18 cellular contexts compared by ENCODE assay signal in genomic region chrX:14073158-14073557, GRCh38.
"Had no signal": no experiment of that assay in that cellular context is flagged by ENCODE, and none has a peak within 500 bp of the region (broad histone marks: within the 10 kb centered on the region; RNA-seq: fewer than 3 reads in every experiment).

No MANE protein-coding gene starts in this region.

- H3K27ac ChIP-seq: neutrophil, parathyroid adenoma, sigmoid colon, thoracic aorta, upper lobe of right lung had no signal

- H3K36me3 ChIP-seq: neutrophil, sigmoid colon, thoracic aorta, upper lobe of right lung had no signal

- H3K27me3 Mint-ChIP-seq: activated CD4-positive, alpha-beta memory T cell treated with anti-CD3 and anti-CD28 coated beads for 36 hours; activated naive CD8-positive, alpha-beta T cell; T-helper 17 cell had no signal

- H3K4me1 ChIP-seq: parathyroid adenoma, upper lobe of right lung had no signal

- H3K9me3 Mint-ChIP-seq: activated CD4-positive, alpha-beta memory T cell treated with anti-CD3 and anti-CD28 coated beads for 36 hours; activated T-helper 1 cell treated with anti-CD3 and anti-CD28 coated beads, Interleukin-12 subunit alpha, Interleukin-12 subunit beta, Interleukin-2, Interleukin-4 antibody, amounts not matched to agents 30 ng/mL and 10 ng/mL and 1 ng/mL, durations not matched to agents 14 hours and 24 hours and 36 hours; immature natural killer cell; naive thymus-derived CD8-positive, alpha-beta T cell; stimulated activated naive B cell treated with anti-CD40 and anti-IgM and Interleukin-4, amounts not matched to agents 10 μg/mL and 1 μg/mL and 100 μg/mL, for 72 hours had no signal

- H3K9me3 ChIP-seq: neutrophil, sigmoid colon, thoracic aorta, upper lobe of right lung had no signal

- H3K4me3 ChIP-seq: sigmoid colon, thoracic aorta, upper lobe of right lung had no signal

- H2AFZ ChIP-seq: parathyroid adenoma had no signal

- H3K27ac Mint-ChIP-seq: activated CD4-positive, alpha-beta memory T cell treated with anti-CD3 and anti-CD28 coated beads for 36 hours; activated naive CD8-positive, alpha-beta T cell; activated T-helper 1 cell treated with anti-CD3 and anti-CD28 coated beads, Interleukin-12 subunit alpha, Interleukin-12 subunit beta, Interleukin-2, Interleukin-4 antibody, amounts not matched to agents 30 ng/mL and 10 ng/mL and 1 ng/mL, durations not matched to agents 14 hours and 24 hours and 36 hours; immature natural killer cell; naive thymus-derived CD8-positive, alpha-beta T cell; T-helper 17 cell had no signal

- H3K79me2 ChIP-seq: parathyroid adenoma had no signal

- H3K4me3 Mint-ChIP-seq: activated CD4-positive, alpha-beta memory T cell treated with anti-CD3 and anti-CD28 coated beads for 36 hours; activated naive CD8-positive, alpha-beta T cell; activated T-helper 1 cell treated with anti-CD3 and anti-CD28 coated beads, Interleukin-12 subunit alpha, Interleukin-12 subunit beta, Interleukin-2, Interleukin-4 antibody, amounts not matched to agents 30 ng/mL and 10 ng/mL and 1 ng/mL, durations not matched to agents 14 hours and 24 hours and 36 hours; immature natural killer cell; stimulated activated naive B cell treated with anti-CD40 and anti-IgM and Interleukin-4, amounts not matched to agents 10 μg/mL and 1 μg/mL and 100 μg/mL, for 72 hours; T-helper 17 cell had no signal

- H3K4me1 Mint-ChIP-seq: immature natural killer cell; naive thymus-derived CD8-positive, alpha-beta T cell; T-helper 17 cell had no signal

- H3K9ac ChIP-seq: parathyroid adenoma had no signal

- H3K27me3 ChIP-seq: neutrophil, sigmoid colon, upper lobe of right lung had no signal

- ATAC-seq: naive thymus-derived CD8-positive, alpha-beta T cell; stimulated activated naive B cell treated with anti-CD40 and anti-IgM and Interleukin-4, amounts not matched to agents 10 μg/mL and 1 μg/mL and 100 μg/mL, for 72 hours; T-helper 17 cell; upper lobe of right lung had no signal

- DNase-seq: activated CD4-positive, alpha-beta memory T cell treated with anti-CD3 and anti-CD28 coated beads for 36 hours; activated CD4-positive, alpha-beta T cell treated with anti-CD3 and anti-CD28 coated beads for 4 hours; activated gamma-delta T cell treated with Interleukin-2 at 50 U/mL for 16 hours; activated T-cell treated with anti-CD3 and anti-CD28 coated beads for 4 hours; cortex of kidney; immature natural killer cell; mesendoderm; naive thymus-derived CD8-positive, alpha-beta T cell; sigmoid colon; stimulated activated CD4-positive, alpha-beta T cell treated with anti-CD3 and anti-CD28 coated beads, Interleukin-4, amount 100 ng/mL, for 4 hours; stimulated activated naive B cell treated with anti-CD40 and anti-IgM and Interleukin-4, amounts not matched to agents 10 μg/mL and 1 μg/mL and 100 μg/mL, for 72 hours; T-helper 17 cell; upper lobe of right lung had no signal
